ENCODE assay signal across 16 cellular contexts in genomic region chr15:48149858-48150257, GRCh38. TPM values are rescaled to one million over a fixed set of nuclear protein-coding genes. Genes with fewer than 3 reads are reported as not detected.
DNase-seq lines count a peak whose midpoint lies in the region; ATAC-seq and TF ChIP-seq lines count a peak whose summit lies in the region.
"Had no signal": no experiment of that assay in that cellular context is flagged by ENCODE, and none has a peak within 500 bp of the region (broad histone marks: within the 10 kb centered on the region; RNA-seq: fewer than 3 reads in every experiment).

No MANE protein-coding gene starts in this region.

- peak; percentile 89 for ATAC-seq in SK-N-SH treated with all-trans-retinoic acid at 6 μM for 48 hours
- ATAC-seq in omental fat pad (ENCODE audit: low FRiP score), result no peak
- ATAC-seq: activated CD8-positive, alpha-beta T cell treated with anti-CD3 and anti-CD28 coated beads for 36 hours; lower lobe of right lung had no signal

- H3K27ac ChIP-seq in effector memory CD4-positive, alpha-beta T cell (ENCODE audit: insufficient read depth, low read length, poor library complexity, severe bottlenecking), result no peak overlapping the region
- H3K27ac ChIP-seq: lower lobe of right lung, sigmoid colon had no signal

- peak overlapping the region; percentile 9 for H3K4me2 ChIP-seq in skeletal muscle satellite cell (ENCODE audit: low read length)

- TF ChIP-seq CTCF in HFF-Myc (IDR thresholded peaks at IDR 0.05; ENCODE audit: low read depth, low read length, missing control alignments), result no peak
- no peak for TF ChIP-seq CTCF in fibroblast of mammary gland (conservative IDR thresholded peaks at IDR 0.05; ENCODE audit: control insufficient read depth, insufficient read depth, low read depth, low read length)
- no peak for TF ChIP-seq CTCF in omental fat pad (IDR thresholded peaks at IDR 0.05)

- H3K36me3 ChIP-seq in skeletal muscle satellite cell (ENCODE audit: insufficient read depth, low read length), result no peaks in the 10 kb centered on the region
- H3K36me3 ChIP-seq in effector memory CD4-positive, alpha-beta T cell (ENCODE audit: control insufficient read depth, insufficient read depth, low read length), result peaks cover 3% of the 10 kb centered on the region

- peak; percentile 6 for DNase-seq in HFF-Myc (ENCODE audit: extremely low read depth, low read depth)
- peak; percentile 27 for DNase-seq in fibroblast of mammary gland (ENCODE audit: low read depth)
- DNase-seq in omental fat pad (ENCODE audit: low spot score), result no peak
- DNase-seq in effector memory CD4-positive, alpha-beta T cell, result no peak
- DNase-seq in NOMO-1 treated with dmso at 0.1 percent for 144 hours (lab: John Stamatoyannopoulos, UW; ENCODE audit: unreplicated experiment), result no peak
- DNase-seq: activated CD8-positive, alpha-beta T cell treated with anti-CD3 and anti-CD28 coated beads for 36 hours; CD4-positive, alpha-beta memory T cell; erythroblast; Kasumi-1; lower lobe of right lung; NCI-H1694 treated with DMSO at 0.1 percent for 48 hours; NCI-H69; sigmoid colon had no signal

- no peaks in the 10 kb centered on the region for H3K27me3 ChIP-seq in skeletal muscle satellite cell (ENCODE audit: control insufficient read depth, insufficient read depth, low read length)
- H3K27me3 ChIP-seq in effector memory CD4-positive, alpha-beta T cell (replicated peaks; ENCODE audit: control insufficient read depth, insufficient read depth, low read length, poor library complexity, severe bottlenecking), result no peaks in the 10 kb centered on the region
- H3K27me3 ChIP-seq: sigmoid colon had no signal

- peak overlapping the region; percentile 3 for H3K9ac ChIP-seq in skeletal muscle satellite cell (ENCODE audit: low read depth, low read length)

- no peak overlapping the region for H3K4me3 ChIP-seq in HFF-Myc (replicated peaks; ENCODE audit: low read depth, low read length)
- H3K4me3 ChIP-seq in fibroblast of mammary gland (ENCODE audit: control insufficient read depth, low read depth, low read length), result no peak overlapping the region
- H3K4me3 ChIP-seq in skeletal muscle satellite cell (ENCODE audit: low read length), result no peak overlapping the region
- no peak overlapping the region for H3K4me3 ChIP-seq in effector memory CD4-positive, alpha-beta T cell (ENCODE audit: insufficient read depth, low read depth, low read length, poor library complexity, severe bottlenecking)
- H3K4me3 ChIP-seq: lower lobe of right lung, sigmoid colon had no signal

- peaks cover 27% of the 10 kb centered on the region for H3K4me1 ChIP-seq in skeletal muscle satellite cell (ENCODE audit: control insufficient read depth, insufficient read depth, low read length)
- no peaks in the 10 kb centered on the region for H3K4me1 ChIP-seq in effector memory CD4-positive, alpha-beta T cell (ENCODE audit: control insufficient read depth, insufficient read depth, low read length, poor library complexity, severe bottlenecking)

- no peaks in the 10 kb centered on the region for H3K9me3 ChIP-seq in skeletal muscle satellite cell (replicated peaks; ENCODE audit: low read length)
- H3K9me3 ChIP-seq in effector memory CD4-positive, alpha-beta T cell (ENCODE audit: control insufficient read depth, low read length), result no peaks in the 10 kb centered on the region
- H3K9me3 ChIP-seq: lower lobe of right lung, sigmoid colon had no signal

TF ChIP-seq in SK-N-SH treated with all-trans-retinoic acid at 6 μM for 48 hours, 23 proteins besides CTCF, POLR2A, EP300 and RAD21:
- TF ChIP-seq GLIS3 (CRISPR knock-in tag; IDR thresholded peaks at IDR 0.05) (no peak), ZC3H10 (CRISPR knock-in tag; IDR thresholded peaks at IDR 0.05) (no peak), ESRRG (CRISPR knock-in tag; IDR thresholded peaks at IDR 0.05) (no peak), OSR1 (CRISPR knock-in tag; IDR thresholded peaks at IDR 0.05) (no peak), TOX (CRISPR knock-in tag; IDR thresholded peaks at IDR 0.05; ENCODE audit: borderline replicate concordance) (no peak; the same call in 1 of the 2 replicates), CSRNP3 (CRISPR knock-in tag; IDR thresholded peaks at IDR 0.05) (no peak), ZNF70 (CRISPR knock-in tag; IDR thresholded peaks at IDR 0.05) (no peak), ZFP30 (CRISPR knock-in tag; IDR thresholded peaks at IDR 0.05) (no peak), BACH2 (CRISPR knock-in tag; IDR thresholded peaks at IDR 0.05; ENCODE audit: borderline replicate concordance) (no peak)
- TF ChIP-seq, protein P1, sequence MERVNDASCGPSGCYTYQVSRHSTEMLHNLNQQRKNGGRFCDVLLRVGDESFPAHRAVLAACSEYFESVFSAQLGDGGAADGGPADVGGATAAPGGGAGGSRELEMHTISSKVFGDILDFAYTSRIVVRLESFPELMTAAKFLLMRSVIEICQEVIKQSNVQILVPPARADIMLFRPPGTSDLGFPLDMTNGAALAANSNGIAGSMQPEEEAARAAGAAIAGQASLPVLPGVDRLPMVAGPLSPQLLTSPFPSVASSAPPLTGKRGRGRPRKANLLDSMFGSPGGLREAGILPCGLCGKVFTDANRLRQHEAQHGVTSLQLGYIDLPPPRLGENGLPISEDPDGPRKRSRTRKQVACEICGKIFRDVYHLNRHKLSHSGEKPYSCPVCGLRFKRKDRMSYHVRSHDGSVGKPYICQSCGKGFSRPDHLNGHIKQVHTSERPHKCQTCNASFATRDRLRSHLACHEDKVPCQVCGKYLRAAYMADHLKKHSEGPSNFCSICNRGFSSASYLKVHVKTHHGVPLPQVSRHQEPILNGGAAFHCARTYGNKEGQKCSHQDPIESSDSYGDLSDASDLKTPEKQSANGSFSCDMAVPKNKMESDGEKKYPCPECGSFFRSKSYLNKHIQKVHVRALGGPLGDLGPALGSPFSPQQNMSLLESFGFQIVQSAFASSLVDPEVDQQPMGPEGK (CRISPR knock-in tag; IDR thresholded peaks at IDR 0.05; ENCODE audit: borderline replicate concordance), result no peak

RNA-seq across cellular contexts. Expression of gene MYEF2, which starts 28.2 kb away (rescaled TPM):
- total RNA-seq in skeletal muscle satellite cell (2012; rRNA removed), result 0.51 and 1.1 TPM in 2 replicates
- 10 to 100 TPM in 1 of 4 donors, 1 to 10 TPM in 3; 3.6 to 12.4 (median 7.1) TPM for total RNA-seq in omental fat pad

RNA-seq across cellular contexts. Expression of gene SLC24A5, which starts 29.1 kb away (rescaled TPM):
- 0.25 TPM in 1 of 2 replicates, not detected in the other for total RNA-seq in skeletal muscle satellite cell (2012; rRNA removed)
- total RNA-seq in omental fat pad, result not detected
- total RNA-seq: activated CD8-positive, alpha-beta T cell treated with anti-CD3 and anti-CD28 coated beads for 36 hours; CD4-positive, alpha-beta memory T cell; lower lobe of right lung; neural crest cell had no signal

RNA-seq across cellular contexts. Expression of gene CTXN2, which starts 41.6 kb away (rescaled TPM):
- total RNA-seq in skeletal muscle satellite cell (2012; rRNA removed), result not detected in 2 replicates
- total RNA-seq in omental fat pad, result not detected
- total RNA-seq: activated CD8-positive, alpha-beta T cell treated with anti-CD3 and anti-CD28 coated beads for 36 hours; CD4-positive, alpha-beta memory T cell; lower lobe of right lung had no signal

RNA-seq across cellular contexts. Expression of gene SLC12A1, which starts 56.2 kb away (rescaled TPM):
- not detected in 2 replicates for total RNA-seq in skeletal muscle satellite cell (2012; rRNA removed)
- total RNA-seq in omental fat pad, result not detected
- total RNA-seq: activated CD8-positive, alpha-beta T cell treated with anti-CD3 and anti-CD28 coated beads for 36 hours; CD4-positive, alpha-beta memory T cell; lower lobe of right lung; sigmoid colon had no signal

Comparison
In these comparisons a context has a peak if more than half of its experiments do, and no peak if none do; other contexts are left out.
1. DNase-seq: peak in HFF-Myc (single experiment) and fibroblast of mammary gland (single experiment); none in omental fat pad (single experiment), effector memory CD4-positive, alpha-beta T cell (0 of 3) and NOMO-1 treated with dmso at 0.1 percent for 144 hours (single experiment).